In the genomic region with DNA sequence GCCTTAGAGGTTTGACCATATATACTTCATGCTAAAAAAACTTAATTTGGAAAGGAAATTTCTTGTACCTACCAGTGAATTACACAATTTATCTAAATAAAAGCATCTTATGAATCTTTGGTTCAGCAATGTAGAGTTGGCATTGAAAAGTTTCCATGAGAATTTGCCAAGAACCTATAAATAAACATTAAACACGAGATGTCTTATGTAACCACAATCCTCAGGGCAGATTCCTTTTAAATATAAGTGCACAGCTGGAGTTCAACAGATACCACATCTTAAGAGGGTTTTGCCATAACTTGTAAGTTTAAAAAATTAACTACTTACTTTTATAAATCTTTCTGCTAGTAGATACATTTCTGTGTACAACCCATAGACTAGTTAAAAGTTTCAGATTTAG, we compare ENCODE assay signal across 19 cellular contexts.
"Had no signal": no experiment of that assay in that cellular context is flagged by ENCODE, and none has a peak within 500 bp of the region (broad histone marks: within the 10 kb centered on the region; RNA-seq: fewer than 3 reads in every experiment).

No MANE protein-coding gene starts in this region.

- H3K27ac ChIP-seq: ascending aorta, breast epithelium, esophagus squamous epithelium, neutrophil, right lobe of liver had no signal

- H3K4me1 ChIP-seq: ascending aorta, breast epithelium, right lobe of liver had no signal

- H3K27me3 Mint-ChIP-seq: activated CD4-positive, alpha-beta memory T cell treated with anti-CD3 and anti-CD28 coated beads, Interleukin-2, amount 10 ng/mL, durations not matched to agents 7 days and 5 days; activated naive CD4-positive, alpha-beta T cell treated with anti-CD3 and anti-CD28 coated beads, Interleukin-2, amount 10 ng/mL, durations not matched to agents 7 days and 5 days; activated T-cell treated with anti-CD3 and anti-CD28 coated beads, Interleukin-2, amount 50 U/mL, for 24 hours; memory B cell; stimulated activated memory B cell treated with anti-CD40 and anti-IgM and Interleukin-4, amounts not matched to agents 10 μg/mL and 1 μg/mL and 100 μg/mL, for 72 hours had no signal

- H3K9me3 ChIP-seq: ascending aorta, breast epithelium, esophagus squamous epithelium, heart right ventricle, neutrophil, right lobe of liver, tibial artery had no signal

- H3K27ac Mint-ChIP-seq: activated CD4-positive, alpha-beta memory T cell treated with anti-CD3 and anti-CD28 coated beads, Interleukin-2, amount 10 ng/mL, durations not matched to agents 7 days and 5 days; activated naive CD4-positive, alpha-beta T cell treated with anti-CD3 and anti-CD28 coated beads, Interleukin-2, amount 10 ng/mL, durations not matched to agents 7 days and 5 days; activated T-cell treated with anti-CD3 and anti-CD28 coated beads, Interleukin-2, amount 50 U/mL, for 24 hours; memory B cell; natural killer cell; stimulated activated memory B cell treated with anti-CD40 and anti-IgM and Interleukin-4, amounts not matched to agents 10 μg/mL and 1 μg/mL and 100 μg/mL, for 72 hours; T-helper 1 cell treated with Interleukin-12 subunit alpha and Interleukin-12 subunit beta and Interleukin-4 antibody, amounts not matched to agents 30 μg/mL and 1 μg/mL, for 36 hours; WTC11 had no signal

- H3K9me3 Mint-ChIP-seq: activated CD4-positive, alpha-beta memory T cell treated with anti-CD3 and anti-CD28 coated beads, Interleukin-2, amount 10 ng/mL, durations not matched to agents 7 days and 5 days; T-helper 1 cell treated with Interleukin-12 subunit alpha and Interleukin-12 subunit beta and Interleukin-4 antibody, amounts not matched to agents 30 μg/mL and 1 μg/mL, for 36 hours; WTC11 had no signal

- H3K36me3 Mint-ChIP-seq: activated naive CD4-positive, alpha-beta T cell treated with anti-CD3 and anti-CD28 coated beads, Interleukin-2, amount 10 ng/mL, durations not matched to agents 7 days and 5 days; memory B cell; stimulated activated memory B cell treated with anti-CD40 and anti-IgM and Interleukin-4, amounts not matched to agents 10 μg/mL and 1 μg/mL and 100 μg/mL, for 72 hours; WTC11 had no signal

- DNase-seq: activated CD4-positive, alpha-beta memory T cell treated with anti-CD3 and anti-CD28 coated beads, Interleukin-2, amount 10 ng/mL, durations not matched to agents 7 days and 5 days; activated CD4-positive, alpha-beta T cell treated with anti-CD3 and anti-CD28 coated beads for 4 hours; activated naive CD4-positive, alpha-beta T cell treated with anti-CD3 and anti-CD28 coated beads, Interleukin-2, amount 10 ng/mL, durations not matched to agents 7 days and 5 days; activated T-cell treated with anti-CD3 and anti-CD28 coated beads, Interleukin-2, amount 50 U/mL, for 24 hours; esophagus squamous epithelium; heart right ventricle; natural killer cell; posterior cingulate gyrus; right lobe of liver; tibial artery had no signal

- ATAC-seq: left lobe of liver; natural killer cell; right lobe of liver; SK-N-SH treated with all-trans-retinoic acid at 6 μM for 48 hours; stimulated activated memory B cell treated with anti-CD40 and anti-IgM and Interleukin-4, amounts not matched to agents 10 μg/mL and 1 μg/mL and 100 μg/mL, for 72 hours; WTC11 had no signal

- H3K36me3 ChIP-seq: ascending aorta, breast epithelium, esophagus squamous epithelium, heart right ventricle, neutrophil, right lobe of liver, tibial artery had no signal

- H3K27me3 ChIP-seq: ascending aorta, breast epithelium, esophagus squamous epithelium, heart right ventricle, neutrophil, right lobe of liver, tibial artery had no signal

- H3K4me3 Mint-ChIP-seq: activated CD4-positive, alpha-beta memory T cell treated with anti-CD3 and anti-CD28 coated beads, Interleukin-2, amount 10 ng/mL, durations not matched to agents 7 days and 5 days; activated naive CD4-positive, alpha-beta T cell treated with anti-CD3 and anti-CD28 coated beads, Interleukin-2, amount 10 ng/mL, durations not matched to agents 7 days and 5 days; activated T-cell treated with anti-CD3 and anti-CD28 coated beads, Interleukin-2, amount 50 U/mL, for 24 hours; memory B cell; natural killer cell; stimulated activated memory B cell treated with anti-CD40 and anti-IgM and Interleukin-4, amounts not matched to agents 10 μg/mL and 1 μg/mL and 100 μg/mL, for 72 hours; T-helper 1 cell treated with Interleukin-12 subunit alpha and Interleukin-12 subunit beta and Interleukin-4 antibody, amounts not matched to agents 30 μg/mL and 1 μg/mL, for 36 hours; WTC11 had no signal

- H3K4me1 Mint-ChIP-seq: activated CD4-positive, alpha-beta memory T cell treated with anti-CD3 and anti-CD28 coated beads, Interleukin-2, amount 10 ng/mL, durations not matched to agents 7 days and 5 days; activated naive CD4-positive, alpha-beta T cell treated with anti-CD3 and anti-CD28 coated beads, Interleukin-2, amount 10 ng/mL, durations not matched to agents 7 days and 5 days; memory B cell; natural killer cell; stimulated activated memory B cell treated with anti-CD40 and anti-IgM and Interleukin-4, amounts not matched to agents 10 μg/mL and 1 μg/mL and 100 μg/mL, for 72 hours; WTC11 had no signal

- H3K4me3 ChIP-seq: ascending aorta, breast epithelium, esophagus squamous epithelium, heart right ventricle, right lobe of liver, tibial artery had no signal
